22 cellular contexts compared by ENCODE assay signal in genomic region chr2:25490220-25490619, GRCh38.
"Had no signal": no experiment of that assay in that cellular context is flagged by ENCODE, and none has a peak within 500 bp of the region (broad histone marks: within the 10 kb centered on the region; RNA-seq: fewer than 3 reads in every experiment).

No MANE protein-coding gene starts in this region.

- H3K36me3 ChIP-seq: left lung, sigmoid colon, thyroid gland, upper lobe of right lung had no signal

- H2AFZ ChIP-seq: hepatocyte had no signal

- H3K4me1 ChIP-seq: upper lobe of right lung had no signal

- H3K27ac ChIP-seq: left lung, sigmoid colon, thyroid gland, upper lobe of right lung had no signal

- H3K4me3 ChIP-seq: hepatocyte, left lung, sigmoid colon, thyroid gland, upper lobe of right lung had no signal

- H3K4me2 ChIP-seq: hepatocyte had no signal

- H3K9me3 ChIP-seq: left lung, sigmoid colon, thyroid gland, upper lobe of right lung had no signal

- DNase-seq: activated B cell treated with CpG ODN at 0.5 μM for 24 hours; activated CD4-positive, alpha-beta memory T cell treated with anti-CD3 and anti-CD28 coated beads for 36 hours; activated CD4-positive, alpha-beta T cell treated with anti-CD3 and anti-CD28 coated beads for 36 hours; activated effector memory CD4-positive, alpha-beta T cell treated with anti-CD3 and anti-CD28 coated beads, Interleukin-2, amount 50 U/mL, for 16 hours; activated naive CD4-positive, alpha-beta T cell treated with anti-CD3 and anti-CD28 coated beads, Interleukin-2, amount 50 U/mL, for 16 hours; activated naive CD8-positive, alpha-beta T cell treated with anti-CD3 and anti-CD28 coated beads, Interleukin-2, amount 50 U/mL, for 24 hours; anterior cingulate cortex; dermis blood vessel endothelial cell; effector CD8-positive, alpha-beta T cell; erythroblast; glutamatergic neuron; immature natural killer cell; left lung; naive thymus-derived CD8-positive, alpha-beta T cell; retina; sigmoid colon; stimulated activated CD4-positive, alpha-beta T cell treated with anti-CD3 and anti-CD28 coated beads, Interleukin-4, amount 100 ng/mL, for 24 hours; substantia nigra; T-helper 9 cell; thyroid gland; upper lobe of right lung had no signal

- H3K79me2 ChIP-seq: hepatocyte had no signal

- H3K27me3 ChIP-seq: hepatocyte, left lung, sigmoid colon, thyroid gland, upper lobe of right lung had no signal
